In the genomic region with DNA sequence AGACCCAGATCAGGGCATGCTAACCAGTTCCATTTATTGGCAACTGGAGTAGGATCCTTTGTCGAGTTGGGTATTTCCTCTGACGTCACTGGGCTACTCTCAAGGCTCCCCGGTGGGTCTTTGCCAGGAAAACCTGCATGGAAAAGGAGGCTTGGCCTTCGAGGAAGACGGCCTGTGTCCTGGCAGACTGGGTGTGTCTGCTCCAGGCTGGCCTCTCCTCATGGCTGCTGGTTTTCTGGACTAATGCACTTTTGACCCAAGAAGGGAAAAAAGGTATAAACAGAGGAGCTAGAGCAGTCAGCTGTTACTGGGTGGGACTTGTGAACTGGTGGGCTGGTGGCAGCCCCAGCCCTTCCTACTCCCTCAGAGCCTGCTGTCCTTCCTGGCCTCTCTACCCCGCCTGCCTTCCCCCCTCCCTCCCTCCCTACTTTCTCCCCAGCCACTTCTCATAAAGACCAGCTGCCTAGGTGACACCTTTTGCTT, we compare ENCODE assay signal across 11 cellular contexts.
DNase-seq lines count a peak whose midpoint lies in the region; ATAC-seq and TF ChIP-seq lines count a peak whose summit lies in the region.
"Had no signal": no experiment of that assay in that cellular context is flagged by ENCODE, and none has a peak within 500 bp of the region (broad histone marks: within the 10 kb centered on the region; RNA-seq: fewer than 3 reads in every experiment).

No MANE protein-coding gene starts in this region.

- DNase-seq in kidney epithelial cell (ENCODE audit: low read depth) (peak; percentile 81), stromal cell of bone marrow (ENCODE audit: low read depth) (peak; percentile 44)
- DNase-seq in activated CD4-positive, alpha-beta memory T cell treated with anti-CD3 and anti-CD28 coated beads, Interleukin-2, amount 10 ng/mL, durations not matched to agents 7 days and 5 days, result no peak
- no peak for DNase-seq in activated effector memory CD4-positive, alpha-beta T cell treated with anti-CD3 and anti-CD28 coated beads, Interleukin-2, amount 50 U/mL, for 16 hours
- DNase-seq: activated naive CD8-positive, alpha-beta T cell treated with anti-CD3 and anti-CD28 coated beads, Interleukin-2, amount 10 ng/mL, durations not matched to agents 7 days and 5 days; NCI-H2081 treated with DMSO at 0.1 percent for 48 hours; posterior cingulate gyrus had no signal

- peaks cover 23% of the 10 kb centered on the region for H3K4me1 Mint-ChIP-seq in activated CD4-positive, alpha-beta memory T cell treated with anti-CD3 and anti-CD28 coated beads, Interleukin-2, amount 10 ng/mL, durations not matched to agents 7 days and 5 days

- no peaks in the 10 kb centered on the region for H3K9me3 Mint-ChIP-seq in activated CD4-positive, alpha-beta memory T cell treated with anti-CD3 and anti-CD28 coated beads, Interleukin-2, amount 10 ng/mL, durations not matched to agents 7 days and 5 days
- H3K9me3 Mint-ChIP-seq: activated naive CD8-positive, alpha-beta T cell treated with anti-CD3 and anti-CD28 coated beads, Interleukin-2, amount 10 ng/mL, durations not matched to agents 7 days and 5 days had no signal

- H3K27ac Mint-ChIP-seq in activated CD4-positive, alpha-beta memory T cell treated with anti-CD3 and anti-CD28 coated beads, Interleukin-2, amount 10 ng/mL, durations not matched to agents 7 days and 5 days, result no peak overlapping the region

- no peak for TF ChIP-seq CTCF in kidney epithelial cell (IDR thresholded peaks at IDR 0.05; ENCODE audit: insufficient read depth, low read length, poor library complexity, severe bottlenecking)

- H3K4me3 ChIP-seq in kidney epithelial cell (ENCODE audit: low read depth, low read length), result no peak overlapping the region

- H3K36me3 ChIP-seq in kidney epithelial cell (ENCODE audit: control insufficient read depth, insufficient read depth, low read length), result no peaks in the 10 kb centered on the region

- no peak overlapping the region for H3K4me3 Mint-ChIP-seq in activated CD4-positive, alpha-beta memory T cell treated with anti-CD3 and anti-CD28 coated beads, Interleukin-2, amount 10 ng/mL, durations not matched to agents 7 days and 5 days
- H3K4me3 Mint-ChIP-seq: activated naive CD8-positive, alpha-beta T cell treated with anti-CD3 and anti-CD28 coated beads, Interleukin-2, amount 10 ng/mL, durations not matched to agents 7 days and 5 days had no signal

- H3K27me3 ChIP-seq in kidney epithelial cell (ENCODE audit: control insufficient read depth, insufficient read depth, low read length), result no peaks in the 10 kb centered on the region

- no peaks in the 10 kb centered on the region for H3K36me3 Mint-ChIP-seq in activated CD4-positive, alpha-beta memory T cell treated with anti-CD3 and anti-CD28 coated beads, Interleukin-2, amount 10 ng/mL, durations not matched to agents 7 days and 5 days (ENCODE audit: low read depth)
- H3K36me3 Mint-ChIP-seq: activated naive CD8-positive, alpha-beta T cell treated with anti-CD3 and anti-CD28 coated beads, Interleukin-2, amount 10 ng/mL, durations not matched to agents 7 days and 5 days had no signal

- H3K27ac ChIP-seq in angular gyrus (ENCODE audit: low read depth, low read length), result peak overlapping the region; percentile 15

- ATAC-seq in GM21786 (IDR thresholded peaks at IDR 0.05; ENCODE audit: unreplicated experiment) (peak; percentile 31), HG03571 (IDR thresholded peaks at IDR 0.05; ENCODE audit: unreplicated experiment) (no peak), HG02763 (IDR thresholded peaks at IDR 0.05; ENCODE audit: unreplicated experiment) (no peak)

- POLR2A ChIA-PET in activated CD4-positive, alpha-beta memory T cell treated with anti-CD3 and anti-CD28 coated beads, Interleukin-2, amount 10 ng/mL, durations not matched to agents 7 days and 5 days (lab: Charles Lee), result no interaction called here

- CTCF ChIA-PET in activated CD4-positive, alpha-beta memory T cell treated with anti-CD3 and anti-CD28 coated beads, Interleukin-2, amount 10 ng/mL, durations not matched to agents 7 days and 5 days (lab: Charles Lee), result no interaction called here

- no peaks in the 10 kb centered on the region for H3K27me3 Mint-ChIP-seq in activated CD4-positive, alpha-beta memory T cell treated with anti-CD3 and anti-CD28 coated beads, Interleukin-2, amount 10 ng/mL, durations not matched to agents 7 days and 5 days

Comparison
In these comparisons a context has a peak if more than half of its experiments do, and no peak if none do; other contexts are left out.
1. DNase-seq: peak in kidney epithelial cell (single experiment) and stromal cell of bone marrow (single experiment); none in activated CD4-positive, alpha-beta memory T cell treated with anti-CD3 and anti-CD28 coated beads, Interleukin-2, amount 10 ng/mL, durations not matched to agents 7 days and 5 days (single experiment) and activated effector memory CD4-positive, alpha-beta T cell treated with anti-CD3 and anti-CD28 coated beads, Interleukin-2, amount 50 U/mL, for 16 hours (single experiment).